8 cellular contexts compared by ENCODE assay signal in the genomic region with DNA sequence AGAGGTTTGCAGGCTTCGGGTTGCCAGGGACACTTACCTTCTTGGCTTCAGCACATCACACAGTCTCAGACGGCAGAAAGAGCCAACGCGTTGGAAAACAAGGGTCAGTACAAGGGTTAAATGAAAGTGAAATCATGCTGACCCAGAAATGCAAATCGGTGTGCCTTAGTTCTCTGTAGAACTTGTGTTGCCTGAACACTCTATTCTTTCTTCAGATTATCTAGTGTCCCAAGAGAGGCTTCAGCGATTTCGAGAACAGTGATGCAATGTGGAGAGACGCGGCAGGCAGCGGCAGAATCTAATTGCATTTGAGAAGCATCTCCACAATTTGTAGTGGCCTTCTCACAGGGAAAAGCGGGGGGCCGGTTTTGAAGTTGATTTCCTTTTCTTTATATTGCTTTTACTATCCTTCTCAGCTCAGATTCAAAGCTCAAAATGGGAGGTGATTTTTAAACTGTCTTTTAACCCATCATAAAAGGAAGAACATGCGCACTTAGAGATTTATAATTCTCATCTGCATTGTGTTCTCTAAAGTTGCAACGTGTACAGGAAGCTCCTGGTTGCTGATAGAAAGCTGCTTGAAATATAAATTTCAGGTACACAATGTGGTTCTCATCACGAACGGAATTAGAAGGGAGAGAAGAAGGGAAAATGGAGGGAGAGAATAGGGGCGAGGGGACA.
A peak's percentile ranks its signal among the peaks of the same experiment; 100 is the strongest.
DNase-seq lines count a peak whose midpoint lies in the region; ATAC-seq, FAIRE-seq and TF ChIP-seq lines count a peak whose summit lies in the region.

No MANE protein-coding gene starts in this region.

- H3K9me3 Mint-ChIP-seq in stimulated activated memory B cell treated with anti-CD40 and anti-IgM and Interleukin-4, amounts not matched to agents 10 μg/mL and 1 μg/mL and 100 μg/mL, for 72 hours = no peaks in the 10 kb centered on the region
- no peaks in the 10 kb centered on the region for H3K9me3 Mint-ChIP-seq in endodermal cell

- H3K9me3 ChIP-seq in breast epithelium = no peaks in the 10 kb centered on the region
- no peaks in the 10 kb centered on the region for H3K9me3 ChIP-seq in mammary epithelial cell (replicated peaks; ENCODE audit: insufficient read depth, low read length)
- no peaks in the 10 kb centered on the region for H3K9me3 ChIP-seq in esophagus muscularis mucosa
- no peaks in the 10 kb centered on the region for H3K9me3 ChIP-seq in endodermal cell (ENCODE audit: control insufficient read depth, low read length)

- WGBS in mammary epithelial cell (ENCODE audit: low coverage, missing lambda C conversion rate) = 90% methylated on average over 14 of the region's 17 CpGs
- WGBS in esophagus muscularis mucosa = 76% methylated on average over 17 of the region's 17 CpGs
- 81 to 88% methylated on average over 14 to 17 of the region's 17 CpGs for WGBS in endodermal cell (ENCODE audit: insufficient coverage in 1 of 2, insufficient read length in 1 of 2), 2 experiments

- H3K4me1 Mint-ChIP-seq in stimulated activated memory B cell treated with anti-CD40 and anti-IgM and Interleukin-4, amounts not matched to agents 10 μg/mL and 1 μg/mL and 100 μg/mL, for 72 hours = no peaks in the 10 kb centered on the region
- peaks cover 6% of the 10 kb centered on the region for H3K4me1 Mint-ChIP-seq in endodermal cell

- dilution Hi-C loops in mammary epithelial cell (cut with HindIII; ENCODE audit: low sequenced_read_pairs) = no loop called here

- FAIRE-seq in frontal cortex (lab: Jason Lieb, UNC) = no peak

- no peak for TF ChIP-seq CTCF in breast epithelium (IDR thresholded peaks at IDR 0.05)
- no peak for TF ChIP-seq CTCF in mammary epithelial cell (conservative IDR thresholded peaks at IDR 0.05 in 1 of 2, IDR thresholded peaks at IDR 0.05 in 1 of 2; ENCODE audit: extremely low read depth in 1 of 2, insufficient read depth in 1 of 2, low read depth in 1 of 2, low read length in 2 of 2)
- TF ChIP-seq CTCF in esophagus muscularis mucosa (IDR thresholded peaks at IDR 0.05) = no peak
- TF ChIP-seq CTCF in endodermal cell (conservative IDR thresholded peaks at IDR 0.05) = no peak

- TF ChIP-seq POLR2A in breast epithelium (IDR thresholded peaks at IDR 0.05) (no peak), esophagus muscularis mucosa (IDR thresholded peaks at IDR 0.05; ENCODE audit: low read depth) (no peak)

- ATAC-seq in stimulated activated memory B cell treated with anti-CD40 and anti-IgM and Interleukin-4, amounts not matched to agents 10 μg/mL and 1 μg/mL and 100 μg/mL, for 72 hours = peak; percentile 50

- peak overlapping the region in 1 of 2 donors; percentile 59 for H3K27ac ChIP-seq in breast epithelium
- no peak overlapping the region for H3K27ac ChIP-seq in mammary epithelial cell (ENCODE audit: insufficient read depth, low read depth, low read length)
- H3K27ac ChIP-seq in esophagus muscularis mucosa (replicated peaks in 1 of 4) = no peak overlapping the region
- no peak overlapping the region for H3K27ac ChIP-seq in endodermal cell (ENCODE audit: low read depth, low read length)

- no peaks in the 10 kb centered on the region for H3K27me3 ChIP-seq in breast epithelium
- H3K27me3 ChIP-seq in mammary epithelial cell (ENCODE audit: insufficient read depth, low read length) = no peaks in the 10 kb centered on the region
- no peaks in the 10 kb centered on the region for H3K27me3 ChIP-seq in esophagus muscularis mucosa
- H3K27me3 ChIP-seq in endodermal cell (ENCODE audit: control insufficient read depth, insufficient read depth, low read length, poor library complexity, severe bottlenecking) = peaks cover 35% of the 10 kb centered on the region

- H3K4me2 ChIP-seq in mammary epithelial cell (ENCODE audit: insufficient read depth, low read depth, low read length) = no peak overlapping the region

- H3K27me3 Mint-ChIP-seq in stimulated activated memory B cell treated with anti-CD40 and anti-IgM and Interleukin-4, amounts not matched to agents 10 μg/mL and 1 μg/mL and 100 μg/mL, for 72 hours = no peaks in the 10 kb centered on the region
- peaks cover 16% of the 10 kb centered on the region for H3K27me3 Mint-ChIP-seq in endodermal cell (ENCODE audit: insufficient read depth)

- H3K9ac ChIP-seq in mammary epithelial cell (ENCODE audit: insufficient read depth, low read length) (no peak overlapping the region), endodermal cell (ENCODE audit: extremely low read depth, low read length, poor library complexity, severe bottlenecking) (no peak overlapping the region)

- H3K4me3 Mint-ChIP-seq in stimulated activated memory B cell treated with anti-CD40 and anti-IgM and Interleukin-4, amounts not matched to agents 10 μg/mL and 1 μg/mL and 100 μg/mL, for 72 hours = peak overlapping the region; percentile 59
- no peak overlapping the region for H3K4me3 Mint-ChIP-seq in endodermal cell

- DNase-seq in breast epithelium (ENCODE audit: low spot score in 2 of 2) (no peak), mammary epithelial cell (no peak), NCI-H2107 (lab: John Stamatoyannopoulos, UW) (peak; percentile 32), esophagus muscularis mucosa (ENCODE audit: extremely low spot score) (peak; percentile 91), GM03348 (ENCODE audit: low spot score) (no peak), endodermal cell (no peak), frontal cortex (ENCODE audit: low spot score in 2 of 2) (no peak)

- intact Hi-C loops in breast epithelium (cut with DNase I; ENCODE audit: low total_unique reads) = no loop called here
- intact Hi-C loops in mammary epithelial cell (cut with micrococcal nuclease) = no loop called here
- intact Hi-C loops in esophagus muscularis mucosa (cut with DNase I) = no loop called here

- no peak overlapping the region for H2AFZ ChIP-seq in mammary epithelial cell (ENCODE audit: low read depth, low read length)

- no peak for TF ChIP-seq EP300 in esophagus muscularis mucosa (IDR thresholded peaks at IDR 0.05)

- H3K36me3 ChIP-seq in breast epithelium (no peaks in the 10 kb centered on the region), mammary epithelial cell (ENCODE audit: insufficient read depth, low read length) (no peaks in the 10 kb centered on the region), esophagus muscularis mucosa (no peaks in the 10 kb centered on the region), endodermal cell (ENCODE audit: control insufficient read depth, insufficient read depth, low read length) (no peaks in the 10 kb centered on the region)

- in situ Hi-C loops in mammary epithelial cell (cut with MboI; ENCODE audit: low sequenced_read_pairs in 2 of 2) = no loop called here

- CTCF ChIA-PET in mammary epithelial cell (lab: Charles Lee; ENCODE audit: low non-redundant PET) = no interaction called here

- H3K79me2 ChIP-seq in mammary epithelial cell (ENCODE audit: insufficient read depth, low read length) = no peaks in the 10 kb centered on the region

- no peaks in the 10 kb centered on the region for H3K36me3 Mint-ChIP-seq in stimulated activated memory B cell treated with anti-CD40 and anti-IgM and Interleukin-4, amounts not matched to agents 10 μg/mL and 1 μg/mL and 100 μg/mL, for 72 hours
- H3K36me3 Mint-ChIP-seq in endodermal cell (ENCODE audit: low read depth) = no peaks in the 10 kb centered on the region

- no TSS peak for BruUV-seq in mammary epithelial cell (replicated peaks; lab: Mats Ljungman, UMichigan)

- H3K4me3 ChIP-seq in breast epithelium (peak overlapping the region in 2 of 3 donors; percentile 29 to 44), mammary epithelial cell (replicated peaks in 1 of 3; ENCODE audit: insufficient read depth in 1 of 3, low read depth in 2 of 3, low read length in 3 of 3) (no peak overlapping the region), esophagus muscularis mucosa (no peak overlapping the region), endodermal cell (ENCODE audit: low read length) (no peak overlapping the region)

- H3K4me1 ChIP-seq in breast epithelium (no peaks in the 10 kb centered on the region), mammary epithelial cell (ENCODE audit: insufficient read depth, low read length) (peaks cover 9% of the 10 kb centered on the region), esophagus muscularis mucosa (peaks cover 0 to 6% (median 3%) of the 10 kb centered on the region in 4 donors), endodermal cell (ENCODE audit: control insufficient read depth, insufficient read depth, low read length) (no peaks in the 10 kb centered on the region)

- peak overlapping the region; percentile 14 for H3K27ac Mint-ChIP-seq in stimulated activated memory B cell treated with anti-CD40 and anti-IgM and Interleukin-4, amounts not matched to agents 10 μg/mL and 1 μg/mL and 100 μg/mL, for 72 hours
- H3K27ac Mint-ChIP-seq in endodermal cell = no peak overlapping the region

- H4K20me1 ChIP-seq in mammary epithelial cell (ENCODE audit: insufficient read depth, low read length) = no peaks in the 10 kb centered on the region

Comparison
In these comparisons a context has a peak if more than half of its experiments do, and no peak if none do; other contexts are left out.
1. H3K4me3 ChIP-seq: peak in breast epithelium (2 of 3); none in mammary epithelial cell (0 of 3), esophagus muscularis mucosa (0 of 4) and endodermal cell (single experiment).
2. DNase-seq: peak in NCI-H2107 (single experiment) and esophagus muscularis mucosa (single experiment); none in breast epithelium (0 of 2), mammary epithelial cell (single experiment), GM03348 (single experiment), endodermal cell (single experiment) and frontal cortex (0 of 2).